In genomic region chr20:62873681-62874031, GRCh38 we compare ENCODE assay signal across 1 cellular context.
TF ChIP-seq lines count a peak whose summit lies in the region.

No MANE protein-coding gene starts in this region.

TF ChIP-seq in H1, 55 proteins besides CTCF, POLR2A, EP300 and RAD21:
- TF ChIP-seq CREB1 (IDR thresholded peaks at IDR 0.05): peak; percentile 35; the same call in 1 of the 2 replicates
